Comparison of ENCODE assay signal across 1 cellular context in the genomic region with DNA sequence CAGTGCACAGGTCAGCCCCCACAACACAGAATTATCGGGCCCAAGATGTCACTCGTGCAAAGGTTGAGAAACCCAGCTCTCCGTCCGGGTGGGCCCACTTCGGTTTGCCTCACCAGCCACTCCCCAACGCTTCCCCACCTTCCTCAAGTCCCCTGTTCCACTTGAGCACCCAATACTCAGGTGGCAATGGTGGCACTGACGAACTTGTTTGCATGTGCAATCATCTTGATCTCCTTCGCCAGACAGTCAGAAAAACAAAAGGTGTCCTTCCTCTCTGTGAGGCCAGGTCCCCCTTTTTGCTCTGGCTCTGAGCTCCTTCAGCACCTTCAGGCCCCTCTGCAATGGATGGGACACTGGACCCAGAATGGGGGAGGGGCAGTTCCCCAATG.
TF ChIP-seq lines count a peak whose summit lies in the region.

No MANE protein-coding gene starts in this region.

TF ChIP-seq in IMR-90, 13 proteins besides CTCF, POLR2A, EP300 and RAD21:
- no peak for TF ChIP-seq NFE2L2 (IDR thresholded peaks at IDR 0.05; ENCODE audit: low read depth, low read length)
- no peak for TF ChIP-seq MAZ (IDR thresholded peaks at IDR 0.05; ENCODE audit: borderline replicate concordance, low read depth, low read length)
- TF ChIP-seq BHLHE40 (IDR thresholded peaks at IDR 0.05; ENCODE audit: low read depth, low read length): no peak
- no peak for TF ChIP-seq FOS (IDR thresholded peaks at IDR 0.05; ENCODE audit: low read depth, low read length)
- TF ChIP-seq SMC3 (IDR thresholded peaks at IDR 0.05; ENCODE audit: low read depth, low read length): no peak
- no peak for TF ChIP-seq RFX5 (IDR thresholded peaks at IDR 0.05; ENCODE audit: low read depth, low read length)
- no peak for TF ChIP-seq MXI1 (IDR thresholded peaks at IDR 0.05; ENCODE audit: borderline replicate concordance, low read depth, low read length)
- no peak for TF ChIP-seq RCOR1 (IDR thresholded peaks at IDR 0.05; ENCODE audit: insufficient replicate concordance, low read length)
- TF ChIP-seq CEBPB (IDR thresholded peaks at IDR 0.05; ENCODE audit: low read depth, low read length): no peak
- no peak for TF ChIP-seq MAFK (IDR thresholded peaks at IDR 0.05; ENCODE audit: low read depth, low read length)
- TF ChIP-seq ELK1 (IDR thresholded peaks at IDR 0.05; ENCODE audit: borderline replicate concordance, low read depth, low read length): no peak
- TF ChIP-seq, protein P1, sequence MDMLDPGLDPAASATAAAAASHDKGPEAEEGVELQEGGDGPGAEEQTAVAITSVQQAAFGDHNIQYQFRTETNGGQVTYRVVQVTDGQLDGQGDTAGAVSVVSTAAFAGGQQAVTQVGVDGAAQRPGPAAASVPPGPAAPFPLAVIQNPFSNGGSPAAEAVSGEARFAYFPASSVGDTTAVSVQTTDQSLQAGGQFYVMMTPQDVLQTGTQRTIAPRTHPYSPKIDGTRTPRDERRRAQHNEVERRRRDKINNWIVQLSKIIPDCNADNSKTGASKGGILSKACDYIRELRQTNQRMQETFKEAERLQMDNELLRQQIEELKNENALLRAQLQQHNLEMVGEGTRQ (IDR thresholded peaks at IDR 0.05; ENCODE audit: low read depth, low read length): no peak
- no peak for TF ChIP-seq CHD1 (IDR thresholded peaks at IDR 0.05; ENCODE audit: low read depth, low read length)
TF ChIP-seq in IMR-90: peak in this region for 0.
